In the genomic region with DNA sequence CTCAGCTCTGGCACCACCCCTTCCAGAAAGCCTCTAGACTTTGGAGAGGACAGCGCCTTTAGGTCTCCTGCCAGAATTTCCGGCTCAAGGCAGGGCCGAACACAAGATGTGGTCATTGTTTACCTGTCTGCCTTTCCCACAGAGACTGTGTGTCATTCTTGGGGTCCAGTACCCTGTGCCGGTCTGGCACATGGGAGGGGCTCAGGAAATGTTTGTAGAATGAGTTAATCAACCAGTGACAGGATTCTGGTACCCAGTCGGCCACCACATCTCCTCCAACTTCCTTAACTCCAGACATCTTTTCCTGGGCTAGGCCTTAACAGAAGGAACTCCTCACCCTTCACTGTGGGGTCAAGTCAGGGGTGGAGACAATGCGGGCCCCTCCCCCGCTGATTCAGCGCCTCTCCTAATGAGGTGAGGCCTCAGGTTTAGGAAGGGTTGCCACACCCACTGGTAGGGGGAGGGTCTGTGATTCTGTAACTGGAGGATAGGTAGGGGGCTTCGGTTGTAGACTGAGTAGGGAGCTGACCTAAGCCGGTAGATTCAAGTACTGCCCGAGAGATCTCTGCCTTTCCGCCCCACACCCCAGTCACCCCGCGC, we compare ENCODE assay signal across 1 cellular context.
TF ChIP-seq lines count a peak whose summit lies in the region.

No MANE protein-coding gene starts in this region.

TF ChIP-seq in WTC11, 78 proteins besides CTCF, POLR2A, EP300 and RAD21 (continued from another document):
- TF ChIP-seq, protein P1, sequence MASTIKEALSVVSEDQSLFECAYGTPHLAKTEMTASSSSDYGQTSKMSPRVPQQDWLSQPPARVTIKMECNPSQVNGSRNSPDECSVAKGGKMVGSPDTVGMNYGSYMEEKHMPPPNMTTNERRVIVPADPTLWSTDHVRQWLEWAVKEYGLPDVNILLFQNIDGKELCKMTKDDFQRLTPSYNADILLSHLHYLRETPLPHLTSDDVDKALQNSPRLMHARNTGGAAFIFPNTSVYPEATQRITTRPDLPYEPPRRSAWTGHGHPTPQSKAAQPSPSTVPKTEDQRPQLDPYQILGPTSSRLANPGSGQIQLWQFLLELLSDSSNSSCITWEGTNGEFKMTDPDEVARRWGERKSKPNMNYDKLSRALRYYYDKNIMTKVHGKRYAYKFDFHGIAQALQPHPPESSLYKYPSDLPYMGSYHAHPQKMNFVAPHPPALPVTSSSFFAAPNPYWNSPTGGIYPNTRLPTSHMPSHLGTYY (CRISPR knock-in tag; IDR thresholded peaks at IDR 0.05), result no peak
- TF ChIP-seq, protein P2, sequence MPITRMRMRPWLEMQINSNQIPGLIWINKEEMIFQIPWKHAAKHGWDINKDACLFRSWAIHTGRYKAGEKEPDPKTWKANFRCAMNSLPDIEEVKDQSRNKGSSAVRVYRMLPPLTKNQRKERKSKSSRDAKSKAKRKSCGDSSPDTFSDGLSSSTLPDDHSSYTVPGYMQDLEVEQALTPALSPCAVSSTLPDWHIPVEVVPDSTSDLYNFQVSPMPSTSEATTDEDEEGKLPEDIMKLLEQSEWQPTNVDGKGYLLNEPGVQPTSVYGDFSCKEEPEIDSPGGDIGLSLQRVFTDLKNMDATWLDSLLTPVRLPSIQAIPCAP (CRISPR knock-in tag; IDR thresholded peaks at IDR 0.05), result no peak
- TF ChIP-seq, protein P3, sequence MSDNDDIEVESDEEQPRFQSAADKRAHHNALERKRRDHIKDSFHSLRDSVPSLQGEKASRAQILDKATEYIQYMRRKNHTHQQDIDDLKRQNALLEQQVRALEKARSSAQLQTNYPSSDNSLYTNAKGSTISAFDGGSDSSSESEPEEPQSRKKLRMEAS (CRISPR knock-in tag; IDR thresholded peaks at IDR 0.05), result 0 out of 2 replicates have a peak, but pooled peaks have one; percentile 5
- no peak for TF ChIP-seq CREM (CRISPR knock-in tag; IDR thresholded peaks at IDR 0.05)
- TF ChIP-seq, protein P4, sequence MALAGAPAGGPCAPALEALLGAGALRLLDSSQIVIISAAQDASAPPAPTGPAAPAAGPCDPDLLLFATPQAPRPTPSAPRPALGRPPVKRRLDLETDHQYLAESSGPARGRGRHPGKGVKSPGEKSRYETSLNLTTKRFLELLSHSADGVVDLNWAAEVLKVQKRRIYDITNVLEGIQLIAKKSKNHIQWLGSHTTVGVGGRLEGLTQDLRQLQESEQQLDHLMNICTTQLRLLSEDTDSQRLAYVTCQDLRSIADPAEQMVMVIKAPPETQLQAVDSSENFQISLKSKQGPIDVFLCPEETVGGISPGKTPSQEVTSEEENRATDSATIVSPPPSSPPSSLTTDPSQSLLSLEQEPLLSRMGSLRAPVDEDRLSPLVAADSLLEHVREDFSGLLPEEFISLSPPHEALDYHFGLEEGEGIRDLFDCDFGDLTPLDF (CRISPR knock-in tag; IDR thresholded peaks at IDR 0.05), result no peak
- TF ChIP-seq JUN (CRISPR knock-in tag; IDR thresholded peaks at IDR 0.05), result no peak
- no peak for TF ChIP-seq KAT7 (CRISPR knock-in tag; IDR thresholded peaks at IDR 0.05; ENCODE audit: borderline replicate concordance)
- 0 out of 2 replicates have a peak, but pooled peaks have one; percentile 31 for TF ChIP-seq TP53 (CRISPR knock-in tag; IDR thresholded peaks at IDR 0.05)
- TF ChIP-seq, protein P5, sequence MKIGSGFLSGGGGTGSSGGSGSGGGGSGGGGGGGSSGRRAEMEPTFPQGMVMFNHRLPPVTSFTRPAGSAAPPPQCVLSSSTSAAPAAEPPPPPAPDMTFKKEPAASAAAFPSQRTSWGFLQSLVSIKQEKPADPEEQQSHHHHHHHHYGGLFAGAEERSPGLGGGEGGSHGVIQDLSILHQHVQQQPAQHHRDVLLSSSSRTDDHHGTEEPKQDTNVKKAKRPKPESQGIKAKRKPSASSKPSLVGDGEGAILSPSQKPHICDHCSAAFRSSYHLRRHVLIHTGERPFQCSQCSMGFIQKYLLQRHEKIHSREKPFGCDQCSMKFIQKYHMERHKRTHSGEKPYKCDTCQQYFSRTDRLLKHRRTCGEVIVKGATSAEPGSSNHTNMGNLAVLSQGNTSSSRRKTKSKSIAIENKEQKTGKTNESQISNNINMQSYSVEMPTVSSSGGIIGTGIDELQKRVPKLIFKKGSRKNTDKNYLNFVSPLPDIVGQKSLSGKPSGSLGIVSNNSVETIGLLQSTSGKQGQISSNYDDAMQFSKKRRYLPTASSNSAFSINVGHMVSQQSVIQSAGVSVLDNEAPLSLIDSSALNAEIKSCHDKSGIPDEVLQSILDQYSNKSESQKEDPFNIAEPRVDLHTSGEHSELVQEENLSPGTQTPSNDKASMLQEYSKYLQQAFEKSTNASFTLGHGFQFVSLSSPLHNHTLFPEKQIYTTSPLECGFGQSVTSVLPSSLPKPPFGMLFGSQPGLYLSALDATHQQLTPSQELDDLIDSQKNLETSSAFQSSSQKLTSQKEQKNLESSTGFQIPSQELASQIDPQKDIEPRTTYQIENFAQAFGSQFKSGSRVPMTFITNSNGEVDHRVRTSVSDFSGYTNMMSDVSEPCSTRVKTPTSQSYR (CRISPR knock-in tag; IDR thresholded peaks at IDR 0.05), result 0 out of 2 replicates have a peak, but pooled peaks have one; percentile 16
- TF ChIP-seq FOXK1 (CRISPR knock-in tag; IDR thresholded peaks at IDR 0.05), result no peak
- TF ChIP-seq, protein P6, sequence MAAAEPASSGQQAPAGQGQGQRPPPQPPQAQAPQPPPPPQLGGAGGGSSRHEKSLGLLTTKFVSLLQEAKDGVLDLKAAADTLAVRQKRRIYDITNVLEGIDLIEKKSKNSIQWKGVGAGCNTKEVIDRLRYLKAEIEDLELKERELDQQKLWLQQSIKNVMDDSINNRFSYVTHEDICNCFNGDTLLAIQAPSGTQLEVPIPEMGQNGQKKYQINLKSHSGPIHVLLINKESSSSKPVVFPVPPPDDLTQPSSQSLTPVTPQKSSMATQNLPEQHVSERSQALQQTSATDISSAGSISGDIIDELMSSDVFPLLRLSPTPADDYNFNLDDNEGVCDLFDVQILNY (CRISPR knock-in tag; IDR thresholded peaks at IDR 0.05), result no peak
- TF ChIP-seq OVOL2 (CRISPR knock-in tag; IDR thresholded peaks at IDR 0.05; ENCODE audit: borderline replicate concordance), result no peak
- TF ChIP-seq, protein P7, sequence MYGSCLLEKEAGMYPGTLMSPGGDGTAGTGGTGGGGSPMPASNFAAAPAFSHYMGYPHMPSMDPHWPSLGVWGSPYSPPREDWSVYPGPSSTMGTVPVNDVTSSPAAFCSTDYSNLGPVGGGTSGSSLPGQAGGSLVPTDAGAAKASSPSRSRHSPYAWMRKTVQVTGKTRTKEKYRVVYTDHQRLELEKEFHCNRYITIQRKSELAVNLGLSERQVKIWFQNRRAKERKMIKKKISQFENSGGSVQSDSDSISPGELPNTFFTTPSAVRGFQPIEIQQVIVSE (CRISPR knock-in tag; IDR thresholded peaks at IDR 0.05; ENCODE audit: borderline replicate concordance), result no peak
- no peak for TF ChIP-seq NFE2L1 (CRISPR knock-in tag; IDR thresholded peaks at IDR 0.05)
- TF ChIP-seq, protein P8, sequence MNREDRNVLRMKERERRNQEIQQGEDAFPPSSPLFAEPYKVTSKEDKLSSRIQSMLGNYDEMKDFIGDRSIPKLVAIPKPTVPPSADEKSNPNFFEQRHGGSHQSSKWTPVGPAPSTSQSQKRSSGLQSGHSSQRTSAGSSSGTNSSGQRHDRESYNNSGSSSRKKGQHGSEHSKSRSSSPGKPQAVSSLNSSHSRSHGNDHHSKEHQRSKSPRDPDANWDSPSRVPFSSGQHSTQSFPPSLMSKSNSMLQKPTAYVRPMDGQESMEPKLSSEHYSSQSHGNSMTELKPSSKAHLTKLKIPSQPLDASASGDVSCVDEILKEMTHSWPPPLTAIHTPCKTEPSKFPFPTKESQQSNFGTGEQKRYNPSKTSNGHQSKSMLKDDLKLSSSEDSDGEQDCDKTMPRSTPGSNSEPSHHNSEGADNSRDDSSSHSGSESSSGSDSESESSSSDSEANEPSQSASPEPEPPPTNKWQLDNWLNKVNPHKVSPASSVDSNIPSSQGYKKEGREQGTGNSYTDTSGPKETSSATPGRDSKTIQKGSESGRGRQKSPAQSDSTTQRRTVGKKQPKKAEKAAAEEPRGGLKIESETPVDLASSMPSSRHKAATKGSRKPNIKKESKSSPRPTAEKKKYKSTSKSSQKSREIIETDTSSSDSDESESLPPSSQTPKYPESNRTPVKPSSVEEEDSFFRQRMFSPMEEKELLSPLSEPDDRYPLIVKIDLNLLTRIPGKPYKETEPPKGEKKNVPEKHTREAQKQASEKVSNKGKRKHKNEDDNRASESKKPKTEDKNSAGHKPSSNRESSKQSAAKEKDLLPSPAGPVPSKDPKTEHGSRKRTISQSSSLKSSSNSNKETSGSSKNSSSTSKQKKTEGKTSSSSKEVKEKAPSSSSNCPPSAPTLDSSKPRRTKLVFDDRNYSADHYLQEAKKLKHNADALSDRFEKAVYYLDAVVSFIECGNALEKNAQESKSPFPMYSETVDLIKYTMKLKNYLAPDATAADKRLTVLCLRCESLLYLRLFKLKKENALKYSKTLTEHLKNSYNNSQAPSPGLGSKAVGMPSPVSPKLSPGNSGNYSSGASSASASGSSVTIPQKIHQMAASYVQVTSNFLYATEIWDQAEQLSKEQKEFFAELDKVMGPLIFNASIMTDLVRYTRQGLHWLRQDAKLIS (CRISPR knock-in tag; IDR thresholded peaks at IDR 0.05; ENCODE audit: borderline replicate concordance), result 0 out of 2 replicates have a peak, but pooled peaks have one; percentile 65
- TF ChIP-seq, protein P9, sequence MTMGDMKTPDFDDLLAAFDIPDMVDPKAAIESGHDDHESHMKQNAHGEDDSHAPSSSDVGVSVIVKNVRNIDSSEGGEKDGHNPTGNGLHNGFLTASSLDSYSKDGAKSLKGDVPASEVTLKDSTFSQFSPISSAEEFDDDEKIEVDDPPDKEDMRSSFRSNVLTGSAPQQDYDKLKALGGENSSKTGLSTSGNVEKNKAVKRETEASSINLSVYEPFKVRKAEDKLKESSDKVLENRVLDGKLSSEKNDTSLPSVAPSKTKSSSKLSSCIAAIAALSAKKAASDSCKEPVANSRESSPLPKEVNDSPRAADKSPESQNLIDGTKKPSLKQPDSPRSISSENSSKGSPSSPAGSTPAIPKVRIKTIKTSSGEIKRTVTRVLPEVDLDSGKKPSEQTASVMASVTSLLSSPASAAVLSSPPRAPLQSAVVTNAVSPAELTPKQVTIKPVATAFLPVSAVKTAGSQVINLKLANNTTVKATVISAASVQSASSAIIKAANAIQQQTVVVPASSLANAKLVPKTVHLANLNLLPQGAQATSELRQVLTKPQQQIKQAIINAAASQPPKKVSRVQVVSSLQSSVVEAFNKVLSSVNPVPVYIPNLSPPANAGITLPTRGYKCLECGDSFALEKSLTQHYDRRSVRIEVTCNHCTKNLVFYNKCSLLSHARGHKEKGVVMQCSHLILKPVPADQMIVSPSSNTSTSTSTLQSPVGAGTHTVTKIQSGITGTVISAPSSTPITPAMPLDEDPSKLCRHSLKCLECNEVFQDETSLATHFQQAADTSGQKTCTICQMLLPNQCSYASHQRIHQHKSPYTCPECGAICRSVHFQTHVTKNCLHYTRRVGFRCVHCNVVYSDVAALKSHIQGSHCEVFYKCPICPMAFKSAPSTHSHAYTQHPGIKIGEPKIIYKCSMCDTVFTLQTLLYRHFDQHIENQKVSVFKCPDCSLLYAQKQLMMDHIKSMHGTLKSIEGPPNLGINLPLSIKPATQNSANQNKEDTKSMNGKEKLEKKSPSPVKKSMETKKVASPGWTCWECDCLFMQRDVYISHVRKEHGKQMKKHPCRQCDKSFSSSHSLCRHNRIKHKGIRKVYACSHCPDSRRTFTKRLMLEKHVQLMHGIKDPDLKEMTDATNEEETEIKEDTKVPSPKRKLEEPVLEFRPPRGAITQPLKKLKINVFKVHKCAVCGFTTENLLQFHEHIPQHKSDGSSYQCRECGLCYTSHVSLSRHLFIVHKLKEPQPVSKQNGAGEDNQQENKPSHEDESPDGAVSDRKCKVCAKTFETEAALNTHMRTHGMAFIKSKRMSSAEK (CRISPR knock-in tag; IDR thresholded peaks at IDR 0.05; ENCODE audit: borderline replicate concordance), result 0 out of 2 replicates have a peak, but pooled peaks have one; percentile 50
- TF ChIP-seq, protein P10, sequence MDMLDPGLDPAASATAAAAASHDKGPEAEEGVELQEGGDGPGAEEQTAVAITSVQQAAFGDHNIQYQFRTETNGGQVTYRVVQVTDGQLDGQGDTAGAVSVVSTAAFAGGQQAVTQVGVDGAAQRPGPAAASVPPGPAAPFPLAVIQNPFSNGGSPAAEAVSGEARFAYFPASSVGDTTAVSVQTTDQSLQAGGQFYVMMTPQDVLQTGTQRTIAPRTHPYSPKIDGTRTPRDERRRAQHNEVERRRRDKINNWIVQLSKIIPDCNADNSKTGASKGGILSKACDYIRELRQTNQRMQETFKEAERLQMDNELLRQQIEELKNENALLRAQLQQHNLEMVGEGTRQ (CRISPR knock-in tag; IDR thresholded peaks at IDR 0.05), result no peak
- TF ChIP-seq PRRX2 (CRISPR knock-in tag; IDR thresholded peaks at IDR 0.05), result no peak
- TF ChIP-seq TEAD4 (CRISPR knock-in tag; IDR thresholded peaks at IDR 0.05), result no peak
- TF ChIP-seq MXD4 (CRISPR knock-in tag; IDR thresholded peaks at IDR 0.05; ENCODE audit: borderline replicate concordance), result no peak
- no peak for TF ChIP-seq ZNF396 (CRISPR knock-in tag; IDR thresholded peaks at IDR 0.05; ENCODE audit: borderline replicate concordance)
- TF ChIP-seq, protein P11, sequence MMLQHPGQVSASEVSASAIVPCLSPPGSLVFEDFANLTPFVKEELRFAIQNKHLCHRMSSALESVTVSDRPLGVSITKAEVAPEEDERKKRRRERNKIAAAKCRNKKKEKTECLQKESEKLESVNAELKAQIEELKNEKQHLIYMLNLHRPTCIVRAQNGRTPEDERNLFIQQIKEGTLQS (CRISPR knock-in tag; conservative IDR thresholded peaks at IDR 0.05), result no peak
- TF ChIP-seq EMX1 (CRISPR knock-in tag; IDR thresholded peaks at IDR 0.05), result no peak
- TF ChIP-seq NR1H2 (CRISPR knock-in tag; IDR thresholded peaks at IDR 0.05), result no peak
- TF ChIP-seq, protein P12, sequence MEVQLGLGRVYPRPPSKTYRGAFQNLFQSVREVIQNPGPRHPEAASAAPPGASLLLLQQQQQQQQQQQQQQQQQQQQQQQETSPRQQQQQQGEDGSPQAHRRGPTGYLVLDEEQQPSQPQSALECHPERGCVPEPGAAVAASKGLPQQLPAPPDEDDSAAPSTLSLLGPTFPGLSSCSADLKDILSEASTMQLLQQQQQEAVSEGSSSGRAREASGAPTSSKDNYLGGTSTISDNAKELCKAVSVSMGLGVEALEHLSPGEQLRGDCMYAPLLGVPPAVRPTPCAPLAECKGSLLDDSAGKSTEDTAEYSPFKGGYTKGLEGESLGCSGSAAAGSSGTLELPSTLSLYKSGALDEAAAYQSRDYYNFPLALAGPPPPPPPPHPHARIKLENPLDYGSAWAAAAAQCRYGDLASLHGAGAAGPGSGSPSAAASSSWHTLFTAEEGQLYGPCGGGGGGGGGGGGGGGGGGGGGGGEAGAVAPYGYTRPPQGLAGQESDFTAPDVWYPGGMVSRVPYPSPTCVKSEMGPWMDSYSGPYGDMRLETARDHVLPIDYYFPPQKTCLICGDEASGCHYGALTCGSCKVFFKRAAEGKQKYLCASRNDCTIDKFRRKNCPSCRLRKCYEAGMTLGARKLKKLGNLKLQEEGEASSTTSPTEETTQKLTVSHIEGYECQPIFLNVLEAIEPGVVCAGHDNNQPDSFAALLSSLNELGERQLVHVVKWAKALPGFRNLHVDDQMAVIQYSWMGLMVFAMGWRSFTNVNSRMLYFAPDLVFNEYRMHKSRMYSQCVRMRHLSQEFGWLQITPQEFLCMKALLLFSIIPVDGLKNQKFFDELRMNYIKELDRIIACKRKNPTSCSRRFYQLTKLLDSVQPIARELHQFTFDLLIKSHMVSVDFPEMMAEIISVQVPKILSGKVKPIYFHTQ (CRISPR knock-in tag; IDR thresholded peaks at IDR 0.05), result no peak
- no peak for TF ChIP-seq RELA (CRISPR knock-in tag; IDR thresholded peaks at IDR 0.05; ENCODE audit: borderline replicate concordance)
- no peak for TF ChIP-seq ZNF317 (CRISPR knock-in tag; IDR thresholded peaks at IDR 0.05; ENCODE audit: borderline replicate concordance, low read depth)
- no peak for TF ChIP-seq ATF1 (CRISPR knock-in tag; IDR thresholded peaks at IDR 0.05)
- TF ChIP-seq MYBL2 (CRISPR knock-in tag; IDR thresholded peaks at IDR 0.05), result no peak
